Comparison of ENCODE assay signal across 7 cellular contexts in genomic region chr16:66947302-66948033, GRCh38. TPM values are rescaled to one million over a fixed set of nuclear protein-coding genes. Genes with fewer than 3 reads are reported as not detected.
A peak's percentile ranks its signal among the peaks of the same experiment; 100 is the strongest.
DNase-seq lines count a peak whose midpoint lies in the region; ATAC-seq, FAIRE-seq and TF ChIP-seq lines count a peak whose summit lies in the region.

No MANE protein-coding gene starts in this region.

- peak; percentile 86 for FAIRE-seq in GM12892 (lab: Jason Lieb, UNC)

- peak; percentile 58 for ATAC-seq in HG03060 (IDR thresholded peaks at IDR 0.05; ENCODE audit: low read depth, unreplicated experiment)

- TF ChIP-seq POLR2A in GM12892 (IDR thresholded peaks at IDR 0.05; ENCODE audit: low read depth, low read length): no peak

- DNase-seq in GM12892 (ENCODE audit: insufficient read length) (no peak), NCI-H345 (lab: John Stamatoyannopoulos, UW) (peak; percentile 69), cerebellum (ENCODE audit: low spot score) (peak; percentile 93), kidney tubule cell (ENCODE audit: low spot score) (peak; percentile 81)
- peak; percentile 82 for DNase-seq in activated CD4-positive, CD25-positive, alpha-beta regulatory T cell treated with anti-CD3 and anti-CD28 coated beads, Interleukin-2, amount 50 U/mL, for 72 hours
- DNase-seq in stimulated activated CD4-positive, alpha-beta T cell treated with anti-CD3 and anti-CD28 coated beads, Interleukin-1b, Interleukin-23, amount 100 ng/mL, for 24 hours (ENCODE audit: low read depth in 4 of 4, low spot score in 1 of 4): peak; percentile 68 to 78 (median 70)

RNA-seq across cellular contexts. Expression of gene CES2, which starts 12.2 kb away (rescaled TPM):
- polyA plus RNA-seq in GM12892 (2012; ENCODE audit: missing spikeins): 8.7 TPM
- 32.0 TPM for total RNA-seq in cerebellum

RNA-seq across cellular contexts. Expression of gene CIAO2B, which starts 13.3 kb away (rescaled TPM):
- polyA plus RNA-seq in GM12892 (2012; ENCODE audit: missing spikeins): 116 TPM
- total RNA-seq in cerebellum: 60.5 TPM

RNA-seq across cellular contexts. Expression of gene CES3, which starts 13.6 kb away (rescaled TPM):
- polyA plus RNA-seq in GM12892 (2012; ENCODE audit: missing spikeins): 0.87 TPM
- total RNA-seq in cerebellum: 1.5 TPM

RNA-seq across cellular contexts. Expression of gene RRAD, which starts 22.1 kb away (rescaled TPM):
- polyA plus RNA-seq in GM12892 (2012; ENCODE audit: missing spikeins): 0.66 TPM
- 1.1 TPM for total RNA-seq in cerebellum

RNA-seq across cellular contexts. Expression of gene CDH16, which starts 28.8 kb away (rescaled TPM):
- not detected for polyA plus RNA-seq in GM12892 (2012; ENCODE audit: missing spikeins)
- total RNA-seq in cerebellum: not detected
